8 cellular contexts compared by ENCODE assay signal in genomic region chr15:35444557-35445204, GRCh38.
DNase-seq lines count a peak whose midpoint lies in the region; ATAC-seq and TF ChIP-seq lines count a peak whose summit lies in the region.

No MANE protein-coding gene starts in this region.

- in situ Hi-C loops in T47D (cut with HindIII; ENCODE audit: low pct_unique_long_range_greater_than_20kb, low sequenced_read_pairs): no loop called here

- POLR2A ChIA-PET in AG04450 (lab: Yijun Ruan, JAX): no interaction called here

- H3K9me3 ChIP-seq in AG04450 (ENCODE audit: control insufficient read depth, insufficient read depth, low read length) (no peaks in the 10 kb centered on the region), right lobe of liver (no peaks in the 10 kb centered on the region)

- no peaks in the 10 kb centered on the region for H3K36me3 ChIP-seq in right lobe of liver

- TF ChIP-seq POLR2A in right lobe of liver (IDR thresholded peaks at IDR 0.05): no peak

- H3K27ac Mint-ChIP-seq in activated naive CD4-positive, alpha-beta T cell treated with anti-CD3 and anti-CD28 coated beads, Interleukin-2, amount 50 U/mL, for 72 hours: no peak overlapping the region

- 5% methylated on average over 1 of the region's 1 CpG for WGBS in right lobe of liver (ENCODE audit: insufficient coverage, low coverage, low lambda C conversion rate, missing lambda C conversion rate)

- CTCF ChIA-PET in AG04450 (lab: Charles Lee): interaction anchor here (0.5 to 5.9 kb wide), 65 partner anchors 9 to 1404 kb away, joined by 3 to 188 read pairs (median 5); no protein-coding TSS in a partner anchor

- no peaks in the 10 kb centered on the region for H3K9me3 Mint-ChIP-seq in activated naive CD4-positive, alpha-beta T cell treated with anti-CD3 and anti-CD28 coated beads, Interleukin-2, amount 50 U/mL, for 72 hours

- no peak overlapping the region for H3K4me3 ChIP-seq in AG04450 (ENCODE audit: low read depth, low read length)
- no peak overlapping the region for H3K4me3 ChIP-seq in GM12865 (ENCODE audit: low read depth, low read length)
- H3K4me3 ChIP-seq in right lobe of liver: no peak overlapping the region

- H3K36me3 Mint-ChIP-seq in activated naive CD4-positive, alpha-beta T cell treated with anti-CD3 and anti-CD28 coated beads, Interleukin-2, amount 50 U/mL, for 72 hours: peaks cover 0 to 11% of the 10 kb centered on the region in 2 donors

- intact Hi-C loops in right lobe of liver (cut with DNase I): loop anchor here in 1 of 2 donors (10.0 kb wide), 2 partner anchors 160 to 370 kb away; no protein-coding TSS in a partner anchor

- H3K27me3 ChIP-seq in AG04450 (ENCODE audit: control insufficient read depth, insufficient read depth, low read length): no peaks in the 10 kb centered on the region
- no peaks in the 10 kb centered on the region for H3K27me3 ChIP-seq in right lobe of liver

- peak; percentile 82 for TF ChIP-seq CTCF in AG04450 (IDR thresholded peaks at IDR 0.05; ENCODE audit: low read depth, low read length)
- TF ChIP-seq CTCF in GM12865 (IDR thresholded peaks at IDR 0.05; ENCODE audit: insufficient read depth, low read depth, low read length, missing control alignments): peak; percentile 70
- TF ChIP-seq CTCF in right lobe of liver (IDR thresholded peaks at IDR 0.05): peak; percentile 83 to 93 (median 86)

- H3K27ac ChIP-seq in AG04450 (ENCODE audit: low read depth, low read length) (no peak overlapping the region), right lobe of liver (no peak overlapping the region)

- DNase-seq in AG04450 (ENCODE audit: low read depth, low spot score) (no peak), GM12865 (ENCODE audit: low read depth) (peak; percentile 64), NCI-H2081 treated with DMSO at 0.1 percent for 48 hours (lab: John Stamatoyannopoulos, UW) (peak; percentile 26), T47D (ENCODE audit: low read depth in 1 of 2, low spot score in 1 of 2) (peak; percentile 18 to 63), right lobe of liver (no peak), middle frontal gyrus (ENCODE audit: extremely low spot score, low spot score) (no peak)
- DNase-seq in activated naive CD4-positive, alpha-beta T cell treated with anti-CD3 and anti-CD28 coated beads, Interleukin-2, amount 50 U/mL, for 72 hours (ENCODE audit: low spot score in 2 of 2): no peak

- ATAC-seq in right lobe of liver: peak; percentile 68 to 83 (median 78)
- ATAC-seq in HG03095 (IDR thresholded peaks at IDR 0.05; ENCODE audit: unreplicated experiment): no peak
- no peak for ATAC-seq in activated naive CD4-positive, alpha-beta T cell treated with anti-CD3 and anti-CD28 coated beads, Interleukin-2, amount 50 U/mL, for 72 hours

- H3K4me1 ChIP-seq in right lobe of liver: no peaks in the 10 kb centered on the region

Comparison
In these comparisons a context has a peak if more than half of its experiments do, and no peak if none do; other contexts are left out.
1. DNase-seq: peak in GM12865 (single experiment), NCI-H2081 treated with DMSO at 0.1 percent for 48 hours (single experiment) and T47D (2 of 2); none in AG04450 (single experiment), right lobe of liver (0 of 3), activated naive CD4-positive, alpha-beta T cell treated with anti-CD3 and anti-CD28 coated beads, Interleukin-2, amount 50 U/mL, for 72 hours (0 of 2) and middle frontal gyrus (single experiment).
2. ATAC-seq: peak in right lobe of liver (4 of 4); none in HG03095 (single experiment) and activated naive CD4-positive, alpha-beta T cell treated with anti-CD3 and anti-CD28 coated beads, Interleukin-2, amount 50 U/mL, for 72 hours (0 of 2).
3. Peak in every context shown above with its lines, with median percentiles within 50 percentile points of each other: CTCF ChIP-seq.